In the genomic region with DNA sequence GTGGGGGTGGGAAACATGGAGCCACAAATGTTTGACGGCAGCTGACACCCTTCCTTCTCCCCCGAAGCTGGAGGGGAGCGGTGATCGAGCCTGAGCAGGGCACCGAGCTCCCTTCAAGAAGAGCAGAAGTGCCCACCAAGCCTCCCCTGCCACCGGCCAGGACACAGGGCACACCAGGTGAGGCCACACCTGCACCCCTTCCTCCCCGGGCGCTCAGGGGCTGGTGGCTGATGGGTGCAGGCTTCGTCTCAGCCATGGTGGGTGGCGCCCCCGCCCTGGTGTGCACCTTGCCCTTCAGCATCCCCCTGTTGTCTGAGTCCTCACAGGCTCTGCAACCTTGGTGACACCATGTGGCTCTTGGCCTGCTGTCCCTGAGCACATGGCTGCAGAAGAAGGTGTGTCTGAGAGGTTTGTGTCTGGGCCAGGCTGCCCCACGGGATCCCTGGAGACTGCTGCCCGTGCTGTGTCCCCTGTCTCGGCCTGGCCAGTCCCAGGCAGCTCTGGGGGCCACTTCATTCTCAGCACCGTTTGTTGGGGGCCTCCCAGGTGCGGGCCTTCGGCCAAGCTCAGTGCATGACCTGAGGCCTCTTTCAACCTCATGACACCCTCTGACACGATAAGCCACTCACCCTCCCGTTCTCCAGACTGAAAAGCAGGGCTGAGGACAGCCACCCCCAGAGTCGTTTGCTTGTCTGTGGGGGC, we compare ENCODE assay signal across 25 cellular contexts. TPM values are rescaled to one million over a fixed set of nuclear protein-coding genes. Genes with fewer than 3 reads are reported as not detected.
"Had no signal": no experiment of that assay in that cellular context is flagged by ENCODE, and none has a peak within 500 bp of the region (broad histone marks: within the 10 kb centered on the region; RNA-seq: fewer than 3 reads in every experiment).

No MANE protein-coding gene starts in this region.

- H3K4me1 ChIP-seq: adrenal gland, breast epithelium had no signal

- H3K9me3 ChIP-seq: adrenal gland, breast epithelium had no signal

- DNase-seq: activated B cell treated with CpG ODN at 0.5 μM for 24 hours; activated CD8-positive, alpha-beta memory T cell treated with anti-CD3 and anti-CD28 coated beads, Interleukin-2, amount 50 U/mL, for 4 hours; activated CD8-positive, alpha-beta T cell treated with anti-CD3 and anti-CD28 coated beads for 36 hours; activated gamma-delta T cell treated with Interleukin-2 at 50 U/mL for 16 hours; activated naive CD4-positive, alpha-beta T cell treated with anti-CD3 and anti-CD28 coated beads, Interleukin-2, amount 10 ng/mL, durations not matched to agents 7 days and 5 days; activated naive CD8-positive, alpha-beta T cell treated with anti-CD3 and anti-CD28 coated beads, Interleukin-2, amount 10 ng/mL, durations not matched to agents 7 days and 5 days; activated T-cell treated with anti-CD3 and anti-CD28 coated beads, Interleukin-2, amount 50 U/mL, for 72 hours; adrenal gland; anterior cingulate cortex; caudate nucleus; Karpas-422; MM.1S; NCI-H1105; NCI-H1436; NCI-H187; NCI-H2081; NCI-H510A treated with DMSO at 0.1 percent for 48 hours; PC-3; SHP77 treated with DMSO at 0.1 percent for 48 hours; T1000 had no signal

- H3K27me3 Mint-ChIP-seq: activated B cell treated with CpG ODN at 0.5 μM for 24 hours; activated CD8-positive, alpha-beta T cell treated with anti-CD3 and anti-CD28 coated beads for 36 hours; activated naive CD4-positive, alpha-beta T cell treated with anti-CD3 and anti-CD28 coated beads, Interleukin-2, amount 10 ng/mL, durations not matched to agents 7 days and 5 days; activated naive CD8-positive, alpha-beta T cell treated with anti-CD3 and anti-CD28 coated beads, Interleukin-2, amount 10 ng/mL, durations not matched to agents 7 days and 5 days had no signal

- H3K27ac Mint-ChIP-seq: activated B cell treated with CpG ODN at 0.5 μM for 24 hours; activated naive CD8-positive, alpha-beta T cell treated with anti-CD3 and anti-CD28 coated beads, Interleukin-2, amount 10 ng/mL, durations not matched to agents 7 days and 5 days; activated T-cell treated with anti-CD3 and anti-CD28 coated beads, Interleukin-2, amount 50 U/mL, for 72 hours; T-helper 1 cell treated with Interleukin-12 subunit alpha and Interleukin-12 subunit beta and Interleukin-4 antibody, amounts not matched to agents 30 μg/mL and 1 μg/mL, for 36 hours had no signal

- H3K9me3 Mint-ChIP-seq: activated B cell treated with CpG ODN at 0.5 μM for 24 hours; activated CD8-positive, alpha-beta T cell treated with anti-CD3 and anti-CD28 coated beads for 36 hours; activated naive CD4-positive, alpha-beta T cell treated with anti-CD3 and anti-CD28 coated beads, Interleukin-2, amount 10 ng/mL, durations not matched to agents 7 days and 5 days; activated T-cell treated with anti-CD3 and anti-CD28 coated beads, Interleukin-2, amount 50 U/mL, for 72 hours; activated T-helper 2 cell treated with anti-CD3 and anti-CD28 coated beads, Interferon-gamma antibody, Interleukin-2, Interleukin-4, amounts not matched to agents 10 μg/mL and 5 μg/mL and 100 μg/mL, durations not matched to agents 14 hours and 24 hours and 36 hours; T-helper 1 cell treated with Interleukin-12 subunit alpha and Interleukin-12 subunit beta and Interleukin-4 antibody, amounts not matched to agents 30 μg/mL and 1 μg/mL, for 36 hours had no signal

- FAIRE-seq: RCC 7860, TTC549 had no signal

- H3K4me3 Mint-ChIP-seq: activated B cell treated with CpG ODN at 0.5 μM for 24 hours; activated CD8-positive, alpha-beta T cell treated with anti-CD3 and anti-CD28 coated beads for 36 hours; activated naive CD4-positive, alpha-beta T cell treated with anti-CD3 and anti-CD28 coated beads, Interleukin-2, amount 10 ng/mL, durations not matched to agents 7 days and 5 days; activated naive CD8-positive, alpha-beta T cell treated with anti-CD3 and anti-CD28 coated beads, Interleukin-2, amount 10 ng/mL, durations not matched to agents 7 days and 5 days; activated T-cell treated with anti-CD3 and anti-CD28 coated beads, Interleukin-2, amount 50 U/mL, for 72 hours; T-helper 1 cell treated with Interleukin-12 subunit alpha and Interleukin-12 subunit beta and Interleukin-4 antibody, amounts not matched to agents 30 μg/mL and 1 μg/mL, for 36 hours had no signal

- H3K4me3 ChIP-seq: adrenal gland, breast epithelium had no signal

- H3K27ac ChIP-seq: adrenal gland, breast epithelium had no signal

- H3K27me3 ChIP-seq: adrenal gland, breast epithelium had no signal

- ATAC-seq: activated CD8-positive, alpha-beta T cell treated with anti-CD3 and anti-CD28 coated beads for 36 hours; activated T-cell treated with anti-CD3 and anti-CD28 coated beads, Interleukin-2, amount 50 U/mL, for 72 hours; PC-3 had no signal

RNA-seq across cellular contexts. Expression of gene GRIN1, which starts 41.0 kb away (rescaled TPM):
- total RNA-seq: activated CD8-positive, alpha-beta T cell treated with anti-CD3 and anti-CD28 coated beads for 36 hours; activated naive CD8-positive, alpha-beta T cell treated with anti-CD3 and anti-CD28 coated beads, Interleukin-2, amount 10 ng/mL, durations not matched to agents 7 days and 5 days had no signal
